ENCODE assay signal across 17 cellular contexts in genomic region chr6:31877651-31878161, GRCh38. TPM values are rescaled to one million over a fixed set of nuclear protein-coding genes. Genes with fewer than 3 reads are reported as not detected.
A peak's percentile ranks its signal among the peaks of the same experiment; 100 is the strongest.
DNase-seq lines count a peak whose midpoint lies in the region; ATAC-seq and TF ChIP-seq lines count a peak whose summit lies in the region.
"Had no signal": no experiment of that assay in that cellular context is flagged by ENCODE, and none has a peak within 500 bp of the region (broad histone marks: within the 10 kb centered on the region; RNA-seq: fewer than 3 reads in every experiment).

No MANE protein-coding gene starts in this region.

- H4K8ac ChIP-seq in IMR-90 (ENCODE audit: low read depth in 2 of 2, low read length in 2 of 2) = no peak overlapping the region

- no peak overlapping the region for H3K4me2 ChIP-seq in IMR-90 (ENCODE audit: low read depth, low read length)
- H3K4me2 ChIP-seq in osteoblast (ENCODE audit: insufficient read depth, low read length) = no peak overlapping the region
- H3K4me2 ChIP-seq: BLaER1 had no signal

- DNase-seq in Caki2 (ENCODE audit: low read depth) = peak; percentile 32
- no peak for DNase-seq in IMR-90
- peak; percentile 62 for DNase-seq in osteoblast (ENCODE audit: insufficient read length, low spot score, missing footprints)
- no peak for DNase-seq in activated T-cell treated with anti-CD3 and anti-CD28 coated beads, Interleukin-2, amount 50 U/mL, for 48 hours
- DNase-seq in T-helper 2 cell = no peak
- DNase-seq in stimulated activated naive CD8-positive, alpha-beta T cell treated with anti-CD3 and anti-CD28 coated beads, Interleukin-15, Interleukin-2, amounts not matched to agents 100 U/mL and 50 U/mL, for 24 hours = no peak
- DNase-seq: anterior cingulate cortex; endodermal cell; kidney glomerular epithelial cell; NCI-H446; SJCRH30; stimulated activated CD4-positive, alpha-beta T cell treated with anti-CD3 and anti-CD28 coated beads, Interleukin-4, amount 100 ng/mL, for 1 hour had no signal

- H3K4me3 ChIP-seq in IMR-90 (ENCODE audit: insufficient read depth, low read depth, low read length) (no peak overlapping the region), duodenal mucosa (ENCODE audit: low read depth in 1 of 2, low read length in 2 of 2) (peak overlapping the region; percentile 51 to 88), osteoblast (ENCODE audit: insufficient read depth, low read length) (no peak overlapping the region)
- H3K4me3 ChIP-seq: BLaER1, ovary, SJCRH30 had no signal

- H3K4ac ChIP-seq in IMR-90 (ENCODE audit: low read depth, low read length) = no peak overlapping the region

- no peaks in the 10 kb centered on the region for H3K79me1 ChIP-seq in IMR-90 (ENCODE audit: low read depth in 1 of 2, low read length in 2 of 2)

- peak overlapping the region; percentile 17 for H2AFZ ChIP-seq in IMR-90 (replicated peaks; ENCODE audit: low read length, poor library complexity)
- H2AFZ ChIP-seq in osteoblast (ENCODE audit: low read length) = no peak overlapping the region

- H3K27me3 ChIP-seq in IMR-90 (ENCODE audit: control insufficient read depth, insufficient read depth, low read length) (no peaks in the 10 kb centered on the region), duodenal mucosa (ENCODE audit: control insufficient read depth in 1 of 2, insufficient read depth in 2 of 2, low read length in 2 of 2) (no peaks in the 10 kb centered on the region), osteoblast (ENCODE audit: insufficient read depth, low read length) (no peaks in the 10 kb centered on the region)
- H3K27me3 ChIP-seq: BLaER1, ovary, SJCRH30 had no signal

- TF ChIP-seq POLR2A in IMR-90 (IDR thresholded peaks at IDR 0.05; ENCODE audit: low read depth, low read length) = no peak

- H2BK20ac ChIP-seq in IMR-90 (ENCODE audit: low read depth, low read length) = no peak overlapping the region

- H3K79me2 ChIP-seq in osteoblast (ENCODE audit: insufficient read depth, low read length) = no peaks in the 10 kb centered on the region

- no peak overlapping the region for H2AK5ac ChIP-seq in IMR-90 (ENCODE audit: low read depth, low read length)

- H2AK9ac ChIP-seq in IMR-90 (replicated peaks; ENCODE audit: low read depth, low read length, poor library complexity) = peak overlapping the region; percentile 22

- no peak for TF ChIP-seq RAD21 in IMR-90 (IDR thresholded peaks at IDR 0.05; ENCODE audit: low read length)

- no peak overlapping the region for H2BK15ac ChIP-seq in IMR-90 (ENCODE audit: low read depth, low read length)

- H4K5ac ChIP-seq in IMR-90 (ENCODE audit: low read depth, low read length) = no peak overlapping the region

- H2BK120ac ChIP-seq in IMR-90 (ENCODE audit: low read depth, low read length) = no peak overlapping the region

- H3K56ac ChIP-seq in IMR-90 (ENCODE audit: extremely low read depth, insufficient read depth, low read length) = no peak overlapping the region

- no peak overlapping the region for H3K18ac ChIP-seq in IMR-90 (ENCODE audit: low read depth, low read length)

- CTCF ChIA-PET in IMR-90 (lab: Yijun Ruan, JAX) = no interaction called here

- POLR2A ChIA-PET in IMR-90 (lab: Charles Lee; ENCODE audit: unreplicated experiment) = no interaction called here

- H3K9me3 ChIP-seq in IMR-90 (ENCODE audit: control insufficient read depth, insufficient read depth, low read length) (no peaks in the 10 kb centered on the region), duodenal mucosa (ENCODE audit: control insufficient read depth in 1 of 2, low read length in 2 of 2) (no peaks in the 10 kb centered on the region), osteoblast (ENCODE audit: low read depth, low read length) (no peaks in the 10 kb centered on the region)
- H3K9me3 ChIP-seq: BLaER1, ovary, SJCRH30 had no signal

- H3K36me3 ChIP-seq in IMR-90 (ENCODE audit: control insufficient read depth, insufficient read depth, low read length) (peaks cover 29% of the 10 kb centered on the region), duodenal mucosa (ENCODE audit: control insufficient read depth in 1 of 2, insufficient read depth in 2 of 2, low read length in 2 of 2) (peaks cover 41 to 47% of the 10 kb centered on the region in 2 donors), osteoblast (ENCODE audit: insufficient read depth, low read length) (peaks cover 27% of the 10 kb centered on the region)
- H3K36me3 ChIP-seq: ovary had no signal

- in situ Hi-C loops in Caki2 (cut with HindIII; ENCODE audit: low pct_unique_long_range_greater_than_20kb, low sequenced_read_pairs) = no loop called here
- in situ Hi-C loops in IMR-90 (cut with MboI; ENCODE audit: low sequenced_read_pairs) = no loop called here

- TF ChIP-seq CTCF in IMR-90 (conservative IDR thresholded peaks at IDR 0.05; ENCODE audit: low read depth, low read length) = no peak
- TF ChIP-seq CTCF in osteoblast (IDR thresholded peaks at IDR 0.05; ENCODE audit: extremely low read depth, low read depth, low read length) = no peak

- intact Hi-C loops in IMR-90 (cut with micrococcal nuclease) = no loop called here

- no peak overlapping the region for H2BK5ac ChIP-seq in IMR-90 (ENCODE audit: low read depth, low read length, poor library complexity, severe bottlenecking)

- no peak overlapping the region for H4K91ac ChIP-seq in IMR-90 (ENCODE audit: insufficient read depth, low read depth, low read length)

- peaks cover 10% of the 10 kb centered on the region for H3K4me1 ChIP-seq in IMR-90 (ENCODE audit: control insufficient read depth, insufficient read depth, low read length)
- H3K4me1 ChIP-seq in duodenal mucosa (ENCODE audit: control insufficient read depth in 1 of 2, insufficient read depth in 2 of 2, low read length in 2 of 2) = peaks cover 6 to 17% of the 10 kb centered on the region in 2 donors
- H3K4me1 ChIP-seq in osteoblast (ENCODE audit: insufficient read depth, low read length) = no peaks in the 10 kb centered on the region

- H3K14ac ChIP-seq in IMR-90 (replicated peaks; ENCODE audit: low read depth, low read length) = no peak overlapping the region

- BruUV-seq in IMR-90 (replicated peaks; lab: Mats Ljungman, UMichigan) = no TSS peak

- no peak for ATAC-seq in IMR-90 (ENCODE audit: low read depth)
- ATAC-seq in HG03159 (IDR thresholded peaks at IDR 0.05; ENCODE audit: unreplicated experiment) = no peak
- ATAC-seq in stimulated activated naive CD8-positive, alpha-beta T cell treated with anti-CD3 and anti-CD28 coated beads, Interleukin-15, Interleukin-2, amounts not matched to agents 100 U/mL and 50 U/mL, for 24 hours = no peak

- H3K9me1 ChIP-seq in IMR-90 (ENCODE audit: insufficient read depth, low read length) = no peaks in the 10 kb centered on the region

- no peak overlapping the region for H3K27ac ChIP-seq in IMR-90 (ENCODE audit: insufficient read depth, low read length)
- H3K27ac ChIP-seq in duodenal mucosa (ENCODE audit: low read depth, low read length) = peak overlapping the region; percentile 95
- H3K27ac ChIP-seq in osteoblast (ENCODE audit: low read depth, low read length) = no peak overlapping the region
- H3K27ac ChIP-seq: SJCRH30 had no signal

- H3K9ac ChIP-seq in IMR-90 (ENCODE audit: low read depth, low read length) = no peak overlapping the region
- peak overlapping the region; percentile 88 to 98 for H3K9ac ChIP-seq in duodenal mucosa (ENCODE audit: low read depth in 1 of 2, low read length in 2 of 2)
- H3K9ac ChIP-seq: BLaER1 had no signal

- H4K20me1 ChIP-seq in IMR-90 (ENCODE audit: insufficient read depth, low read length) = 0 out of 2 replicates have a peak, but pooled peaks cover 2% of the 10 kb centered on the region
- H4K20me1 ChIP-seq in osteoblast (ENCODE audit: insufficient read depth, low read length) = no peaks in the 10 kb centered on the region

- no peak overlapping the region for H3K23ac ChIP-seq in IMR-90 (ENCODE audit: low read depth, low read length)

- WGBS in IMR-90 (ENCODE audit: extremely low coverage in 2 of 2, insufficient read length in 1 of 2), 2 experiments = 70% methylated on average over 6 of the region's 10 CpGs; no CpG with 5 or more reads in 1 of the 2 experiments

- dilution Hi-C loops in IMR-90 (cut with HindIII; ENCODE audit: low sequenced_read_pairs, unreplicated experiment) = no loop called here

TF ChIP-seq in IMR-90, 13 proteins besides CTCF, POLR2A, EP300 and RAD21 (continues in another document):
- TF ChIP-seq SMC3 (IDR thresholded peaks at IDR 0.05; ENCODE audit: low read depth, low read length) = no peak
- no peak for TF ChIP-seq MAZ (IDR thresholded peaks at IDR 0.05; ENCODE audit: borderline replicate concordance, low read depth, low read length)

RNA-seq across cellular contexts. Expression of gene SLC44A4, which starts 1.1 kb away (rescaled TPM):
- total RNA-seq in Caki2 (2014; rRNA removed; shearing (Covaris generic); ENCODE audit: low replicate concordance) = 0.54 TPM in 1 of 2 replicates, not detected in the other
- total RNA-seq in IMR-90 (2012; rRNA removed) (0.36 TPM in 1 of 2 replicates, not detected in the other), osteoblast (not detected in 2 replicates)
- 0.14 and 0.19 TPM in 2 replicates for polyA plus RNA-seq in IMR-90 (2012; rRNA removed)
- 0.26 and 0.84 TPM in 2 replicates for polyA plus RNA-seq in IMR-90 (2012; cell fraction: cytosol; rRNA removed)
- polyA plus RNA-seq in IMR-90 (2012; cell fraction: nucleus; rRNA removed; ENCODE audit: low replicate concordance) = 0.23 and 0.28 TPM in 2 replicates

RNA-seq across cellular contexts. Expression of gene NEU1, which starts 15.1 kb away (rescaled TPM):
- total RNA-seq in Caki2 (2014; rRNA removed; shearing (Covaris generic); ENCODE audit: low replicate concordance) = 73.1 and 105 TPM in 2 replicates
- total RNA-seq in IMR-90 (2012; rRNA removed) (23.6 and 28.5 TPM in 2 replicates), osteoblast (114 and 117 TPM in 2 replicates)
- 36.2 and 37.3 TPM in 2 replicates for polyA plus RNA-seq in IMR-90 (2012; rRNA removed)
- polyA plus RNA-seq in IMR-90 (2012; cell fraction: cytosol; rRNA removed) = 32.0 and 40.9 TPM in 2 replicates
- 19.7 and 24.8 TPM in 2 replicates for polyA plus RNA-seq in IMR-90 (2012; cell fraction: nucleus; rRNA removed; ENCODE audit: low replicate concordance)

RNA-seq across cellular contexts. Expression of gene EHMT2, which starts 19.8 kb away (rescaled TPM):
- total RNA-seq in Caki2 (2014; rRNA removed; shearing (Covaris generic); ENCODE audit: low replicate concordance) = 74.6 and 79.0 TPM in 2 replicates
- 36.4 and 38.0 TPM in 2 replicates for total RNA-seq in IMR-90 (2012; rRNA removed)
- 47.7 and 51.2 TPM in 2 replicates for polyA plus RNA-seq in IMR-90 (2012; rRNA removed)
- 31.6 and 49.6 TPM in 2 replicates for polyA plus RNA-seq in IMR-90 (2012; cell fraction: cytosol; rRNA removed)
- 155 and 310 TPM in 2 replicates for polyA plus RNA-seq in IMR-90 (2012; cell fraction: nucleus; rRNA removed; ENCODE audit: low replicate concordance)
- 40.1 and 40.9 TPM in 2 replicates for total RNA-seq in osteoblast

RNA-seq across cellular contexts. Expression of gene ZBTB12, which starts 24.2 kb away (rescaled TPM):
- total RNA-seq in Caki2 (2014; rRNA removed; shearing (Covaris generic); ENCODE audit: low replicate concordance) = 5.5 and 9.3 TPM in 2 replicates
- total RNA-seq in IMR-90 (2012; rRNA removed) (2.0 and 2.5 TPM in 2 replicates), osteoblast (2.1 and 3.6 TPM in 2 replicates)
- polyA plus RNA-seq in IMR-90 (2012; rRNA removed) = 8.1 and 8.5 TPM in 2 replicates
- 2.5 and 4.5 TPM in 2 replicates for polyA plus RNA-seq in IMR-90 (2012; cell fraction: cytosol; rRNA removed)
- 2.0 and 2.9 TPM in 2 replicates for polyA plus RNA-seq in IMR-90 (2012; cell fraction: nucleus; rRNA removed; ENCODE audit: low replicate concordance)

RNA-seq across cellular contexts. Expression of gene C2, which starts 49.8 kb away (rescaled TPM):
- total RNA-seq in Caki2 (2014; rRNA removed; shearing (Covaris generic); ENCODE audit: low replicate concordance) = 3.2 and 7.7 TPM in 2 replicates
- total RNA-seq in IMR-90 (2012; rRNA removed) = under 0.01 and 0.18 TPM in 2 replicates
- polyA plus RNA-seq in IMR-90 (2012; rRNA removed) = 0.19 and 0.26 TPM in 2 replicates
- 0.33 and 0.40 TPM in 2 replicates for polyA plus RNA-seq in IMR-90 (2012; cell fraction: cytosol; rRNA removed)
- 0.30 and 0.69 TPM in 2 replicates for polyA plus RNA-seq in IMR-90 (2012; cell fraction: nucleus; rRNA removed; ENCODE audit: low replicate concordance)
- total RNA-seq in osteoblast = 12.7 and 18.0 TPM in 2 replicates
- total RNA-seq: glomerular endothelial cell had no signal

Comparison
In these comparisons a context has a peak if more than half of its experiments do, and no peak if none do; other contexts are left out.
1. DNase-seq: peak in Caki2 (single experiment) and osteoblast (single experiment); none in IMR-90 (single experiment), activated T-cell treated with anti-CD3 and anti-CD28 coated beads, Interleukin-2, amount 50 U/mL, for 48 hours (0 of 2), T-helper 2 cell (0 of 5) and stimulated activated naive CD8-positive, alpha-beta T cell treated with anti-CD3 and anti-CD28 coated beads, Interleukin-15, Interleukin-2, amounts not matched to agents 100 U/mL and 50 U/mL, for 24 hours (single experiment).
2. H3K4me3 ChIP-seq: peak in duodenal mucosa (2 of 2); none in IMR-90 (single experiment) and osteoblast (single experiment).